In the genomic region with DNA sequence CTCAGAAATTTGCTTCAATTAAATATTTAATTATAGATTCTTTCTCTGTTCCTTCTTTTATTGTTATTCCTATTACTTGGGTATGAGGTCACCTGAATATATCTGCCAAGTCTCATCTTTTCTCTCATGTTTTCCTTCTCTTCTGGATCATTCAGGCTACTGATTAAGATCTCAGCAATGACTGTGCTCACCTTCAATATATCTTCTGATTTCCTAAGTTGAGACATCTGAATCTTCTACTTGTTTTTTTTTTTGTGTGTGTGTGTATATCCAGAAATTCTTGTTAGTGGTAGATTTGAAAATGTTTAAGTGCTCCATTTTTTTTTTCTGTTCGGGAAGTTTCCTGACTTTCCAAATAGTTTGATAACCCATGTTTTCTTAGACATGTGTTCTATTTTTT, we compare ENCODE assay signal across 24 cellular contexts.
"Had no signal": no experiment of that assay in that cellular context is flagged by ENCODE, and none has a peak within 500 bp of the region (broad histone marks: within the 10 kb centered on the region; RNA-seq: fewer than 3 reads in every experiment).

No MANE protein-coding gene starts in this region.

- H3K36me3 ChIP-seq: esophagus squamous epithelium, gastrocnemius medialis, heart right ventricle, left lung, lower lobe of right lung had no signal

- H3K27ac ChIP-seq: epithelial cell of prostate, esophagus squamous epithelium, gastrocnemius medialis, heart right ventricle, left lung, lower lobe of right lung had no signal

- H3K4me1 ChIP-seq: esophagus squamous epithelium, gastrocnemius medialis, left lung, lower lobe of right lung had no signal

- H3K9me3 ChIP-seq: esophagus squamous epithelium, gastrocnemius medialis, left lung, lower lobe of right lung had no signal

- H3K27me3 ChIP-seq: esophagus squamous epithelium, gastrocnemius medialis, heart right ventricle, left lung had no signal

- ATAC-seq: effector memory CD8-positive, alpha-beta T cell; esophagus mucosa; gastrocnemius medialis; heart right ventricle; left cardiac atrium; left lung; left ventricle myocardium superior; lower lobe of right lung; naive thymus-derived CD4-positive, alpha-beta T cell; natural killer cell had no signal

- H3K4me3 ChIP-seq: esophagus squamous epithelium, gastrocnemius medialis, heart right ventricle, left lung, lower lobe of right lung had no signal

- DNase-seq: cortex of kidney; effector CD8-positive, alpha-beta T cell; effector memory CD8-positive, alpha-beta T cell; endodermal cell; erythroblast; esophagus squamous epithelium; foreskin fibroblast; foreskin melanocyte; gastrocnemius medialis; glutamatergic neuron; head of caudate nucleus; heart right ventricle; hippocampal formation; left cardiac atrium; left lung; left ventricle myocardium superior; lower lobe of right lung; mesenchymal stem cell; midbrain; naive thymus-derived CD4-positive, alpha-beta T cell; natural killer cell had no signal

- FAIRE-seq: keratinocyte had no signal
